In genomic region chr6:11398451-11399326, GRCh38 we compare ENCODE assay signal across 1 cellular context.
A peak's percentile ranks its signal among the peaks of the same experiment; 100 is the strongest.
TF ChIP-seq lines count a peak whose summit lies in the region.

No MANE protein-coding gene starts in this region.

TF ChIP-seq in HepG2, 621 proteins besides CTCF, POLR2A, EP300 and RAD21 (continued from another document and continues in another):
- peak; percentile 72; the same call in 1 of the 2 replicates for TF ChIP-seq RERE (CRISPR knock-in tag; IDR thresholded peaks at IDR 0.05; ENCODE audit: low read depth)
- no peak for TF ChIP-seq GPBP1L1 (CRISPR knock-in tag; IDR thresholded peaks at IDR 0.05)
- peak; percentile 81 for TF ChIP-seq PITX1 (CRISPR knock-in tag; IDR thresholded peaks at IDR 0.05)
- TF ChIP-seq RFXANK (CRISPR knock-in tag; IDR thresholded peaks at IDR 0.05) = 0 out of 2 replicates have a peak, but pooled peaks have one; percentile 27
- no peak for TF ChIP-seq PRPF4 (IDR thresholded peaks at IDR 0.05; ENCODE audit: low read depth, low read length, poor library complexity, severe bottlenecking)
- TF ChIP-seq TP53 (CRISPR knock-in tag; conservative IDR thresholded peaks at IDR 0.05) = no peak
- TF ChIP-seq FOXA1 (IDR thresholded peaks at IDR 0.05) = no peak
- TF ChIP-seq FOXA1 (CRISPR knock-in tag; IDR thresholded peaks at IDR 0.05) = peak; percentile 94
- no peak for TF ChIP-seq ZBTB8A (CRISPR knock-in tag; IDR thresholded peaks at IDR 0.05; ENCODE audit: borderline replicate concordance, low read depth)
- no peak for TF ChIP-seq SNAI1 (CRISPR knock-in tag; IDR thresholded peaks at IDR 0.05; ENCODE audit: borderline replicate concordance)
- TF ChIP-seq ZNF564 (CRISPR knock-in tag; IDR thresholded peaks at IDR 0.05) = no peak
- peak; percentile 65; the same call in 1 of the 2 replicates for TF ChIP-seq FOXK1 (CRISPR knock-in tag; IDR thresholded peaks at IDR 0.05; ENCODE audit: borderline replicate concordance, low read depth)
- no peak for TF ChIP-seq RFX5 (IDR thresholded peaks at IDR 0.05; ENCODE audit: low read depth, low read length)
- TF ChIP-seq GPN1 (CRISPR knock-in tag; IDR thresholded peaks at IDR 0.05; ENCODE audit: borderline replicate concordance) = no peak
- no peak for TF ChIP-seq ZNF75D (CRISPR knock-in tag; IDR thresholded peaks at IDR 0.05; ENCODE audit: borderline replicate concordance)
- TF ChIP-seq SMAD1 (CRISPR knock-in tag; IDR thresholded peaks at IDR 0.05; ENCODE audit: borderline replicate concordance, low read depth) = no peak
- TF ChIP-seq BORCS8-MEF2B (CRISPR knock-in tag; IDR thresholded peaks at IDR 0.05) = no peak
- peak; percentile 67; the same call in 1 of the 2 replicates for TF ChIP-seq ZNF557 (CRISPR knock-in tag; IDR thresholded peaks at IDR 0.05)
- no peak for TF ChIP-seq UBTF (CRISPR knock-in tag; IDR thresholded peaks at IDR 0.05)
- no peak for TF ChIP-seq SMAD9 (CRISPR knock-in tag; IDR thresholded peaks at IDR 0.05)
- no peak for TF ChIP-seq MATR3 (CRISPR knock-in tag; IDR thresholded peaks at IDR 0.05)
- no peak for TF ChIP-seq ZFX (CRISPR knock-in tag; IDR thresholded peaks at IDR 0.05; ENCODE audit: low read depth)
- TF ChIP-seq DMAP1 (CRISPR knock-in tag; IDR thresholded peaks at IDR 0.05) = peak; percentile 64; the same call in 1 of the 2 replicates
- no peak for TF ChIP-seq ZNF740 (CRISPR knock-in tag; IDR thresholded peaks at IDR 0.05)
- no peak for TF ChIP-seq BCL3 (CRISPR knock-in tag; IDR thresholded peaks at IDR 0.05)
- TF ChIP-seq ZBED4 (CRISPR knock-in tag; IDR thresholded peaks at IDR 0.05; ENCODE audit: borderline replicate concordance) = no peak
- TF ChIP-seq HNF1A (IDR thresholded peaks at IDR 0.05; ENCODE audit: low read depth) = peak; percentile 78
- peak; percentile 52; the same call in 1 of the 2 replicates for TF ChIP-seq HNF1A (CRISPR knock-in tag; IDR thresholded peaks at IDR 0.05; ENCODE audit: borderline replicate concordance)
- peak; percentile 72; the same call in 1 of the 2 replicates for TF ChIP-seq ZNF816 (CRISPR knock-in tag; IDR thresholded peaks at IDR 0.05; ENCODE audit: borderline replicate concordance)
- no peak for TF ChIP-seq MIER2 (CRISPR knock-in tag; IDR thresholded peaks at IDR 0.05)
- TF ChIP-seq ATF1 (CRISPR knock-in tag; IDR thresholded peaks at IDR 0.05) = peak; percentile 65; the same call in 1 of the 2 replicates
- peak; percentile 31 for TF ChIP-seq CBX1 (IDR thresholded peaks at IDR 0.05; ENCODE audit: low read depth)
- no peak for TF ChIP-seq ZNF580 (CRISPR knock-in tag; IDR thresholded peaks at IDR 0.05; ENCODE audit: borderline replicate concordance, low read depth)
- TF ChIP-seq ZNF563 (CRISPR knock-in tag; IDR thresholded peaks at IDR 0.05) = no peak
- peak; percentile 41; the same call in 1 of the 2 replicates for TF ChIP-seq ZNF263 (CRISPR knock-in tag; IDR thresholded peaks at IDR 0.05)
- TF ChIP-seq ZBTB3 (CRISPR knock-in tag; IDR thresholded peaks at IDR 0.05; ENCODE audit: borderline replicate concordance, low read depth) = no peak; the same call in 1 of the 2 replicates
- TF ChIP-seq ZFP82 (CRISPR knock-in tag; IDR thresholded peaks at IDR 0.05; ENCODE audit: borderline replicate concordance) = no peak
